Comparison of ENCODE assay signal across 1 cellular context in the genomic region with DNA sequence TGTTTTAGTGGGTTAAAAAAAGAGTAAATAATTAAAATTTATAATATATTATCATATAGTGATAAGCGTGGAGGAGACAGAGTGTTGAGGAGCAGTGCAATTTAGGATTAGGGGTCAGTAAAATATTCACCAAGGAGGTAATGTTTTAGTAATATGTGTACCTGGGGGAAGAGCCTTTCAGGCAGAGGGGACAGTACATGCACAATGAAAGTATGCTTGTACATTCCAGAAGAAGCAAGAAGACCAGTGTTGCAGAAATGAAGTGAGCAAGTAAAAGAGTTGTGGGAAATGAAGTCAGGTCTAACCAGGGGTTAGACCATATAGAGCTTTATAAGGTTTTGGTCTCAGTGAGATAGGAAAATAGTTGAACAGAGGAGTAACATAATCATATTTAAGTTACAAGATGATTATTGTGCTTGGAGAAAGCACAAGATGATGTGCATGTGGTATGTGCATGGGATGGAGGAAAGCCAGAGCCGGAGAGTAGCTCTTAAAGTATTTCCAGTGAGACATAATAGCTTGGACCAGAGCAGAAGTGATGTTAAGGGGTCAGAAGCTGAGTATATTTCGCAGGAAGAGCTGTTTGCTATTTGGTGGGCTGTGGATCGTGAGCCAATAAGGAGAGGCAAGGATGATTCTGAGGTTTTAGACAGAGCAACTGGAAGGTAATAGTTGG.
TF ChIP-seq lines count a peak whose summit lies in the region.

No MANE protein-coding gene starts in this region.

TF ChIP-seq in SK-N-SH treated with all-trans-retinoic acid at 6 μM for 48 hours, 23 proteins besides CTCF, POLR2A, EP300 and RAD21 (continued from another document):
- TF ChIP-seq CREB5 (CRISPR knock-in tag; IDR thresholded peaks at IDR 0.05; ENCODE audit: low read depth): no peak
- TF ChIP-seq ZNF70 (CRISPR knock-in tag; IDR thresholded peaks at IDR 0.05): no peak
- no peak for TF ChIP-seq ZNF565 (CRISPR knock-in tag; conservative IDR thresholded peaks at IDR 0.05; ENCODE audit: low read depth)
- no peak for TF ChIP-seq ZFP3 (CRISPR knock-in tag; IDR thresholded peaks at IDR 0.05)
